Comparison of ENCODE assay signal across 16 cellular contexts in the genomic region with DNA sequence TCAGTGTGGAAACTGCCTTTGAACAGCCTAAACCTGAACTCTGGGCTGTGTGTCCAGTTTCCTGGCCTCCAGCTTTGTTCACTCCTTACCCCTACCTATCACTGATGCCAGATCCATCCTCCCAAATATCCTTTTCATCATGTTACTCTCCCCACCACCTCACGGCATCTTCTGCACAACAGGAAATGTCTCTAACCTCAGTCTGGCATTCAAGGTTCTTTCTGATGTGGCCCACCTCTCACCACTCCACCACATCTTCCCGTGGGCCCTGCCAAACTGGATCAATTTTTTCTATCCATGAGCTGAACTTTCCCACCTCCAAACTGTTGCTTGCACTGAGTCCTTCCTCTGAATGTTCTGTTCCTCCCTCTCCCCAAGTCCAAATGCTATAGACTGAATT.
"Had no signal": no experiment of that assay in that cellular context is flagged by ENCODE, and none has a peak within 500 bp of the region (broad histone marks: within the 10 kb centered on the region; RNA-seq: fewer than 3 reads in every experiment).

No MANE protein-coding gene starts in this region.

- H3K27me3 ChIP-seq: colonic mucosa, hepatocyte, ovary, thyroid gland had no signal

- H3K27ac Mint-ChIP-seq: activated naive CD4-positive, alpha-beta T cell treated with anti-CD3 and anti-CD28 coated beads for 36 hours; brain; stimulated activated naive B cell treated with anti-CD40 and anti-IgM and Interleukin-4, amounts not matched to agents 10 μg/mL and 1 μg/mL and 100 μg/mL, for 72 hours had no signal

- H3K36me3 Mint-ChIP-seq: brain; naive B cell; stimulated activated naive B cell treated with anti-CD40 and anti-IgM and Interleukin-4, amounts not matched to agents 10 μg/mL and 1 μg/mL and 100 μg/mL, for 72 hours had no signal

- H3K9me3 Mint-ChIP-seq: activated naive CD4-positive, alpha-beta T cell treated with anti-CD3 and anti-CD28 coated beads for 36 hours; naive B cell; stimulated activated naive B cell treated with anti-CD40 and anti-IgM and Interleukin-4, amounts not matched to agents 10 μg/mL and 1 μg/mL and 100 μg/mL, for 72 hours had no signal

- H3K4me1 ChIP-seq: colonic mucosa, foreskin keratinocyte, thyroid gland had no signal

- H3K79me2 ChIP-seq: hepatocyte had no signal

- H3K4me3 Mint-ChIP-seq: activated naive CD4-positive, alpha-beta T cell treated with anti-CD3 and anti-CD28 coated beads for 36 hours; brain; naive B cell; stimulated activated naive B cell treated with anti-CD40 and anti-IgM and Interleukin-4, amounts not matched to agents 10 μg/mL and 1 μg/mL and 100 μg/mL, for 72 hours had no signal

- H3K27ac ChIP-seq: colonic mucosa, foreskin keratinocyte, hepatocyte, ovary, thyroid gland had no signal

- H3K4me1 Mint-ChIP-seq: brain, naive B cell had no signal

- H3K4me2 ChIP-seq: hepatocyte, smooth muscle cell had no signal

- H3K36me3 ChIP-seq: colonic mucosa, ovary, thyroid gland had no signal

- ATAC-seq: foreskin keratinocyte, left cardiac atrium, mucosa of descending colon, sciatic nerve had no signal

- H3K9me3 ChIP-seq: colonic mucosa, mucosa of descending colon, ovary, thyroid gland had no signal

- H3K4me3 ChIP-seq: colonic mucosa, hepatocyte, mucosa of descending colon, ovary, smooth muscle cell, thyroid gland had no signal

- H2AFZ ChIP-seq: hepatocyte had no signal

- DNase-seq: caudate nucleus; colonic mucosa; foreskin keratinocyte; left cardiac atrium; mesenchymal stem cell; mucosa of descending colon; naive B cell; ovary; stimulated activated CD4-positive, alpha-beta T cell treated with anti-CD3 and anti-CD28 coated beads, Interleukin-4, amount 100 ng/mL, for 1 hour; stimulated activated naive B cell treated with anti-CD40 and anti-IgM and Interleukin-4, amounts not matched to agents 10 μg/mL and 1 μg/mL and 100 μg/mL, for 72 hours; thyroid gland had no signal
